In genomic region chr10:24790599-24790998, GRCh38 we compare ENCODE assay signal across 2 cellular contexts.
TF ChIP-seq lines count a peak whose summit lies in the region.

No MANE protein-coding gene starts in this region.

TF ChIP-seq in HepG2, 621 proteins besides CTCF, POLR2A, EP300 and RAD21:
- TF ChIP-seq ZNF468 (CRISPR knock-in tag; IDR thresholded peaks at IDR 0.05) (no peak), CREB1 (IDR thresholded peaks at IDR 0.05) (peak; percentile 74), CREB1 (CRISPR knock-in tag; IDR thresholded peaks at IDR 0.05) (no peak)

TF ChIP-seq in H1, 55 proteins besides CTCF, POLR2A, EP300 and RAD21:
- TF ChIP-seq CREB1 (IDR thresholded peaks at IDR 0.05) = no peak
- no peak for TF ChIP-seq EZH2 (IDR thresholded peaks at IDR 0.05; ENCODE audit: low read depth, low read length, severe bottlenecking)
- no peak for TF ChIP-seq NANOG (IDR thresholded peaks at IDR 0.05; ENCODE audit: insufficient read depth, low read depth, low read length, poor library complexity, severe bottlenecking)
- no peak for TF ChIP-seq TAF1 (IDR thresholded peaks at IDR 0.05; ENCODE audit: low read depth, low read length)
- TF ChIP-seq TAF7 (optimal IDR thresholded peaks at IDR 0.05; ENCODE audit: borderline replicate concordance, low read depth, low read length) = no peak
- TF ChIP-seq SRF (IDR thresholded peaks at IDR 0.05; ENCODE audit: low read depth, low read length) = no peak
- no peak for TF ChIP-seq ATF2 (IDR thresholded peaks at IDR 0.05; ENCODE audit: low read length)
